ENCODE assay signal across 26 cellular contexts in genomic region chr9:28971881-28972280, GRCh38.
"Had no signal": no experiment of that assay in that cellular context is flagged by ENCODE, and none has a peak within 500 bp of the region (broad histone marks: within the 10 kb centered on the region; RNA-seq: fewer than 3 reads in every experiment).

No MANE protein-coding gene starts in this region.

- H3K79me2 ChIP-seq: hepatocyte had no signal

- H3K36me3 ChIP-seq: gastroesophageal sphincter, heart left ventricle, lower lobe of right lung, ovary, spleen, tibial artery, upper lobe of left lung, uterus had no signal

- H3K27ac Mint-ChIP-seq: effector memory CD8-positive, alpha-beta T cell; naive thymus-derived CD8-positive, alpha-beta T cell; stimulated activated memory B cell treated with anti-CD40 and anti-IgM and Interleukin-4, amounts not matched to agents 10 μg/mL and 1 μg/mL and 100 μg/mL, for 72 hours had no signal

- H3K4me1 ChIP-seq: gastroesophageal sphincter, heart left ventricle, lower lobe of right lung, psoas muscle, spleen, testis, tibial artery, upper lobe of left lung, uterus had no signal

- DNase-seq: cerebellar nuclear complex; cortex of kidney; effector memory CD8-positive, alpha-beta T cell; foreskin fibroblast; heart left ventricle; immature natural killer cell; left ventricle myocardium superior; lower lobe of right lung; mesenchymal stem cell; midbrain; naive thymus-derived CD8-positive, alpha-beta T cell; occipital lobe; ovary; spleen; stimulated activated CD4-positive, alpha-beta T cell treated with anti-CD3 and anti-CD28 coated beads, Interleukin-4, amount 100 ng/mL, for 4 hours; stimulated activated naive CD8-positive, alpha-beta T cell treated with anti-CD3 and anti-CD28 coated beads, Interleukin-15, Interleukin-2, amounts not matched to agents 100 U/mL and 50 U/mL, for 24 hours; substantia nigra; testis; tibial artery; upper lobe of left lung; uterus had no signal

- H2AFZ ChIP-seq: hepatocyte had no signal

- H3K4me1 Mint-ChIP-seq: naive thymus-derived CD8-positive, alpha-beta T cell; stimulated activated memory B cell treated with anti-CD40 and anti-IgM and Interleukin-4, amounts not matched to agents 10 μg/mL and 1 μg/mL and 100 μg/mL, for 72 hours had no signal

- H3K27me3 Mint-ChIP-seq: effector memory CD8-positive, alpha-beta T cell; naive thymus-derived CD8-positive, alpha-beta T cell; stimulated activated memory B cell treated with anti-CD40 and anti-IgM and Interleukin-4, amounts not matched to agents 10 μg/mL and 1 μg/mL and 100 μg/mL, for 72 hours had no signal

- H3K36me3 Mint-ChIP-seq: naive thymus-derived CD8-positive, alpha-beta T cell; stimulated activated memory B cell treated with anti-CD40 and anti-IgM and Interleukin-4, amounts not matched to agents 10 μg/mL and 1 μg/mL and 100 μg/mL, for 72 hours had no signal

- H3K4me2 ChIP-seq: hepatocyte had no signal

- H3K4me3 Mint-ChIP-seq: effector memory CD8-positive, alpha-beta T cell; immature natural killer cell; naive thymus-derived CD8-positive, alpha-beta T cell; stimulated activated memory B cell treated with anti-CD40 and anti-IgM and Interleukin-4, amounts not matched to agents 10 μg/mL and 1 μg/mL and 100 μg/mL, for 72 hours had no signal

- H3K27me3 ChIP-seq: gastroesophageal sphincter, heart left ventricle, hepatocyte, ovary, spleen, testis, tibial artery, upper lobe of left lung, uterus had no signal

- H3K9me3 ChIP-seq: gastroesophageal sphincter, lower lobe of right lung, ovary, psoas muscle, testis, tibial artery, upper lobe of left lung, uterus had no signal

- H3K4me3 ChIP-seq: gastroesophageal sphincter, heart left ventricle, hepatocyte, lower lobe of right lung, ovary, psoas muscle, skin epidermis, spleen, testis, tibial artery, upper lobe of left lung, uterus had no signal

- H3K27ac ChIP-seq: gastroesophageal sphincter, heart left ventricle, hepatocyte, lower lobe of right lung, ovary, psoas muscle, skin epidermis, spleen, testis, tibial artery, upper lobe of left lung, uterus had no signal
